23 cellular contexts compared by ENCODE assay signal in genomic region chr9:65430221-65430620, GRCh38.
"Had no signal": no experiment of that assay in that cellular context is flagged by ENCODE, and none has a peak within 500 bp of the region (broad histone marks: within the 10 kb centered on the region; RNA-seq: fewer than 3 reads in every experiment).

No MANE protein-coding gene starts in this region.

- H3K4me3 ChIP-seq: colonic mucosa, coronary artery, dorsolateral prefrontal cortex, esophagus muscularis mucosa, esophagus squamous epithelium, gastrocnemius medialis, gastroesophageal sphincter, heart left ventricle, heart right ventricle had no signal

- H3K27me3 ChIP-seq: colonic mucosa, dorsolateral prefrontal cortex, esophagus muscularis mucosa, esophagus squamous epithelium, foreskin keratinocyte, gastrocnemius medialis, gastroesophageal sphincter, heart left ventricle had no signal

- H3K4me1 ChIP-seq: colonic mucosa, esophagus muscularis mucosa, esophagus squamous epithelium, foreskin keratinocyte, gastrocnemius medialis, gastroesophageal sphincter, heart left ventricle, heart right ventricle had no signal

- H3K9me3 ChIP-seq: colonic mucosa, esophagus muscularis mucosa, gastrocnemius medialis, heart left ventricle had no signal

- H3K27ac ChIP-seq: colonic mucosa, coronary artery, dorsolateral prefrontal cortex, epithelial cell of prostate, esophagus muscularis mucosa, esophagus squamous epithelium, foreskin keratinocyte, gastrocnemius medialis, gastroesophageal sphincter, heart left ventricle, heart right ventricle had no signal

- DNase-seq: colonic mucosa; cortex of kidney; dermis blood vessel endothelial cell; dorsolateral prefrontal cortex; effector CD4-positive, alpha-beta T cell; effector CD8-positive, alpha-beta T cell; effector memory CD4-positive, alpha-beta T cell; effector memory CD8-positive, alpha-beta T cell; endodermal cell; erythroblast; esophagus squamous epithelium; foreskin fibroblast; foreskin keratinocyte; foreskin melanocyte; gastrocnemius medialis; glutamatergic neuron; head of caudate nucleus; heart left ventricle; heart right ventricle had no signal

- H3K36me3 ChIP-seq: colonic mucosa, esophagus muscularis mucosa, esophagus squamous epithelium, gastrocnemius medialis, gastroesophageal sphincter, heart left ventricle, heart right ventricle had no signal
